In genomic region chr9:106376689-106377088, GRCh38 we compare ENCODE assay signal across 19 cellular contexts.
"Had no signal": no experiment of that assay in that cellular context is flagged by ENCODE, and none has a peak within 500 bp of the region (broad histone marks: within the 10 kb centered on the region; RNA-seq: fewer than 3 reads in every experiment).

No MANE protein-coding gene starts in this region.

- H3K27me3 Mint-ChIP-seq: activated CD4-positive, alpha-beta T cell treated with anti-CD3 and anti-CD28 coated beads for 36 hours; memory B cell; naive B cell had no signal

- H3K27ac ChIP-seq: adrenal gland, dorsolateral prefrontal cortex, heart right ventricle, left ventricle myocardium inferior, thyroid gland had no signal

- H3K4me1 ChIP-seq: adrenal gland, heart right ventricle, left ventricle myocardium inferior, thyroid gland had no signal

- H3K4me3 ChIP-seq: adrenal gland, dorsolateral prefrontal cortex, heart right ventricle, left ventricle myocardium inferior, mucosa of descending colon, thyroid gland had no signal

- ATAC-seq: activated CD4-positive, alpha-beta T cell treated with anti-CD3 and anti-CD28 coated beads for 36 hours; activated naive CD4-positive, alpha-beta T cell treated with anti-CD3 and anti-CD28 coated beads, Interleukin-2, amount 50 U/mL, for 72 hours; heart right ventricle; mucosa of descending colon; WTC11 had no signal

- H3K27me3 ChIP-seq: adrenal gland, dorsolateral prefrontal cortex, heart right ventricle, thyroid gland had no signal

- H3K4me3 Mint-ChIP-seq: activated CD4-positive, alpha-beta T cell treated with anti-CD3 and anti-CD28 coated beads for 36 hours; activated T-helper 1 cell treated with anti-CD3 and anti-CD28 coated beads, Interleukin-12 subunit alpha, Interleukin-12 subunit beta, Interleukin-2, Interleukin-4 antibody, amounts not matched to agents 30 ng/mL and 10 ng/mL and 1 ng/mL, durations not matched to agents 14 hours and 24 hours and 36 hours; memory B cell; naive B cell; neural crest cell; WTC11 had no signal

- H3K4me1 Mint-ChIP-seq: activated CD4-positive, alpha-beta T cell treated with anti-CD3 and anti-CD28 coated beads for 36 hours; memory B cell; naive B cell; neural crest cell; WTC11 had no signal

- H3K36me3 Mint-ChIP-seq: memory B cell, naive B cell had no signal

- DNase-seq: activated CD4-positive, alpha-beta T cell treated with anti-CD3 and anti-CD28 coated beads for 36 hours; activated CD4-positive, alpha-beta T cell treated with anti-CD3 and anti-CD28 coated beads, Interleukin-2, amount 50 U/mL, for 48 hours; activated gamma-delta T cell treated with Interleukin-2 at 50 U/mL for 16 hours; adrenal gland; caudate nucleus; dorsolateral prefrontal cortex; heart right ventricle; kidney glomerular epithelial cell; left ventricle myocardium inferior; mucosa of descending colon; naive B cell; retina; stimulated activated naive CD4-positive, alpha-beta T cell treated with Interleukin-2 at 50 U/mL for 16 hours; thyroid gland had no signal

- H3K36me3 ChIP-seq: adrenal gland, heart right ventricle, left ventricle myocardium inferior, thyroid gland had no signal

- H3K9me3 ChIP-seq: adrenal gland, thyroid gland had no signal

- H3K27ac Mint-ChIP-seq: activated CD4-positive, alpha-beta T cell treated with anti-CD3 and anti-CD28 coated beads for 36 hours; activated naive CD4-positive, alpha-beta T cell treated with anti-CD3 and anti-CD28 coated beads, Interleukin-2, amount 50 U/mL, for 72 hours; activated T-helper 1 cell treated with anti-CD3 and anti-CD28 coated beads, Interleukin-12 subunit alpha, Interleukin-12 subunit beta, Interleukin-2, Interleukin-4 antibody, amounts not matched to agents 30 ng/mL and 10 ng/mL and 1 ng/mL, durations not matched to agents 14 hours and 24 hours and 36 hours; memory B cell; naive B cell; WTC11 had no signal
